ENCODE assay signal across 8 cellular contexts in genomic region chr13:41263261-41263971, GRCh38. TPM values are rescaled to one million over a fixed set of nuclear protein-coding genes. Genes with fewer than 3 reads are reported as not detected.
A peak's percentile ranks its signal among the peaks of the same experiment; 100 is the strongest.
DNase-seq lines count a peak whose midpoint lies in the region; ATAC-seq and TF ChIP-seq lines count a peak whose summit lies in the region.

Gene MTRF1, minus strand, starts transcription at chr13:41263576. Its CDS starts 2,669 bp downstream, at chr13:41260907.

- peak within 1 kb of the TSS; percentile 85 for H3K4me3 ChIP-seq in kidney epithelial cell (ENCODE audit: low read depth, low read length)

- ATAC-seq in GM19025 (IDR thresholded peaks at IDR 0.05; ENCODE audit: low read depth, unreplicated experiment) (peak; percentile 97), HG03280 (IDR thresholded peaks at IDR 0.05; ENCODE audit: unreplicated experiment) (peak; percentile 94)
- ATAC-seq in activated CD4-positive, CD25-positive, alpha-beta regulatory T cell treated with anti-CD3 and anti-CD28 coated beads, Interleukin-2, amount 50 U/mL, for 24 hours = peak; percentile 93 to 94

- TF ChIP-seq CTCF in AG09319 (IDR thresholded peaks at IDR 0.05; ENCODE audit: low read depth, low read length) = no peak
- no peak for TF ChIP-seq CTCF in kidney epithelial cell (IDR thresholded peaks at IDR 0.05; ENCODE audit: insufficient read depth, low read length, poor library complexity, severe bottlenecking)

- no peaks in the 10 kb centered on the region for H3K36me3 ChIP-seq in kidney epithelial cell (ENCODE audit: control insufficient read depth, insufficient read depth, low read length)

- DNase-seq in AG09319 (ENCODE audit: extremely low read depth, low read depth) (peak; percentile 23), NCI-H345 (lab: John Stamatoyannopoulos, UW) (peak; percentile 77), cerebellar cortex (ENCODE audit: low spot score) (peak; percentile 94), kidney epithelial cell (ENCODE audit: low read depth) (peak; percentile 53)
- DNase-seq in stimulated activated CD4-positive, alpha-beta T cell treated with anti-CD3 and anti-CD28 coated beads, Interleukin-15, amount 100 ng/mL, for 48 hours (ENCODE audit: low read depth in 2 of 2) = peak; percentile 62 to 71

- no peaks in the 10 kb centered on the region for H3K27me3 ChIP-seq in kidney epithelial cell (ENCODE audit: control insufficient read depth, insufficient read depth, low read length)

RNA-seq across cellular contexts. Expression of gene MTRF1, which starts in this region (rescaled TPM):
- 8.5 and 11.1 TPM in 2 replicates for total RNA-seq in kidney epithelial cell

Comparison
In these comparisons a context has a peak if more than half of its experiments do, and no peak if none do; other contexts are left out.
1. Peak in every context shown above with its lines: DNase-seq, ATAC-seq and H3K4me3 ChIP-seq.
2. DNase-seq: peak in every context shown above with its lines; median percentile 94 in cerebellar cortex; 77 in NCI-H345; 66 in stimulated activated CD4-positive, alpha-beta T cell treated with anti-CD3 and anti-CD28 coated beads, Interleukin-15, amount 100 ng/mL, for 48 hours; 53 in kidney epithelial cell; 23 in AG09319.